23 cellular contexts compared by ENCODE assay signal in genomic region chr5:4542145-4542778, GRCh38.
"Had no signal": no experiment of that assay in that cellular context is flagged by ENCODE, and none has a peak within 500 bp of the region (broad histone marks: within the 10 kb centered on the region; RNA-seq: fewer than 3 reads in every experiment).

No MANE protein-coding gene starts in this region.

- H3K27me3 ChIP-seq: cardiac muscle cell, Peyer's patch had no signal

- ATAC-seq: activated T-helper 17 cell treated with anti-CD3 and anti-CD28 coated beads, Interleukin-2, amount 50 U/mL, for 72 hours had no signal

- H3K27ac ChIP-seq: cardiac muscle cell, Peyer's patch, RWPE1, SJSA1 had no signal

- H3K4me3 ChIP-seq: cardiac muscle cell, Peyer's patch, SJSA1 had no signal

- H3K4me1 ChIP-seq: Peyer's patch, SJSA1 had no signal

- DNase-seq: activated B cell treated with CpG ODN at 0.5 μM for 24 hours; activated CD4-positive, alpha-beta memory T cell treated with anti-CD3 and anti-CD28 coated beads, Interleukin-2, amount 10 ng/mL, durations not matched to agents 7 days and 5 days; activated CD4-positive, alpha-beta T cell treated with anti-CD3 and anti-CD28 coated beads for 1 hour; activated CD4-positive, alpha-beta T cell treated with anti-CD3 and anti-CD28 coated beads, Interleukin-2, amount 50 U/mL, for 1 hour; activated gamma-delta T cell; activated naive CD4-positive, alpha-beta T cell treated with anti-CD3 and anti-CD28 coated beads for 36 hours; activated T-cell treated with anti-CD3 and anti-CD28 coated beads for 4 hours; activated T-cell treated with anti-CD3 and anti-CD28 coated beads, Interleukin-2, amount 50 U/mL, for 48 hours; amygdala; Kasumi-1; MV-4-11; NCI-H1105; NCI-H1436; NCI-H1694 treated with DMSO at 0.1 percent for 48 hours; NCI-H2029 treated with DMSO at 0.1 percent for 48 hours; NCI-H510A treated with DMSO at 0.1 percent for 48 hours; NCI-H69; Peyer's patch; SHP77 had no signal

- H3K9me3 ChIP-seq: Peyer's patch, SJSA1 had no signal

- H3K36me3 ChIP-seq: cardiac muscle cell, Peyer's patch, SJSA1 had no signal
